In genomic region chr17:30477083-30477757, GRCh38 we compare ENCODE assay signal across 8 cellular contexts. TPM values are rescaled to one million over a fixed set of nuclear protein-coding genes. Genes with fewer than 3 reads are reported as not detected.
DNase-seq lines count a peak whose midpoint lies in the region; ATAC-seq and TF ChIP-seq lines count a peak whose summit lies in the region.

Gene GOSR1, plus strand, starts transcription at chr17:30477408. Its CDS starts 26 bp downstream, at chr17:30477434.

- no peaks in the 10 kb centered on the region for H3K9me2 ChIP-seq in GM23248 (ENCODE audit: insufficient read depth)

- H3K9me3 ChIP-seq in GM23248 (ENCODE audit: low read depth) (no peaks in the 10 kb centered on the region), fibroblast of lung (ENCODE audit: control insufficient read depth, insufficient read depth, low read depth, low read length) (no peaks in the 10 kb centered on the region)
- H3K9me3 ChIP-seq in naive thymus-derived CD4-positive, alpha-beta T cell (ENCODE audit: control insufficient read depth in 2 of 3, low read length in 3 of 3) = no peaks in the 10 kb centered on the region

- ATAC-seq in activated T-helper 17 cell treated with anti-CD3 and anti-CD28 coated beads, Interleukin-2, amount 50 U/mL, for 72 hours (replicated peaks) = peak; percentile 99
- peak; percentile 99 for ATAC-seq in naive thymus-derived CD4-positive, alpha-beta T cell
- ATAC-seq in stimulated activated naive B cell treated with anti-CD40 and anti-IgM and Interleukin-4, amounts not matched to agents 10 μg/mL and 1 μg/mL and 100 μg/mL, for 72 hours (replicated peaks) = peak; percentile 99

- no peaks in the 10 kb centered on the region for H3K27me3 ChIP-seq in GM23248 (replicated peaks; ENCODE audit: insufficient read depth)
- no peaks in the 10 kb centered on the region for H3K27me3 ChIP-seq in fibroblast of lung (ENCODE audit: control insufficient read depth, insufficient read depth, low read length)
- no peaks in the 10 kb centered on the region for H3K27me3 ChIP-seq in naive thymus-derived CD4-positive, alpha-beta T cell (ENCODE audit: control insufficient read depth in 2 of 2, insufficient read depth in 2 of 2, low read length in 2 of 2)

- 0 to 1% methylated on average over 36 of the region's 36 CpGs for WGBS in GM23248 (ENCODE audit: low coverage in 1 of 2, low lambda C conversion rate in 2 of 2, missing lambda C conversion rate in 2 of 2), 2 experiments

- H3K4me1 ChIP-seq in GM23248 (ENCODE audit: insufficient read depth) (peaks cover 18% of the 10 kb centered on the region), fibroblast of lung (ENCODE audit: control insufficient read depth, extremely low read depth, insufficient read depth, low read length) (peaks cover 5% of the 10 kb centered on the region)
- peaks cover 11 to 13% of the 10 kb centered on the region in 2 donors for H3K4me1 ChIP-seq in naive thymus-derived CD4-positive, alpha-beta T cell (ENCODE audit: control insufficient read depth in 2 of 2, insufficient read depth in 2 of 2, low read length in 2 of 2)

- TF ChIP-seq CTCF in RWPE1 (conservative IDR thresholded peaks at IDR 0.05; ENCODE audit: low read depth) = peak; percentile 83
- peak; percentile 71 to 80 for TF ChIP-seq CTCF in fibroblast of lung (conservative IDR thresholded peaks at IDR 0.05 in 1 of 2, IDR thresholded peaks at IDR 0.05 in 1 of 2; ENCODE audit: low read depth in 1 of 2, low read length in 2 of 2)

- H3K79me2 ChIP-seq in GM23248 (ENCODE audit: insufficient read depth) = peaks cover 50% of the 10 kb centered on the region
- H3K79me2 ChIP-seq in fibroblast of lung (ENCODE audit: control insufficient read depth, insufficient read depth, low read length) = peaks cover 23% of the 10 kb centered on the region

- peak within 1 kb of the TSS; percentile 99 for H3K9ac ChIP-seq in GM23248
- H3K9ac ChIP-seq in fibroblast of lung (ENCODE audit: insufficient read depth, low read length) = peak within 1 kb of the TSS; percentile 95

- peaks cover 21% of the 10 kb centered on the region for H3K4me1 Mint-ChIP-seq in activated T-helper 17 cell treated with anti-CD3 and anti-CD28 coated beads, Interleukin-2, amount 50 U/mL, for 72 hours
- H3K4me1 Mint-ChIP-seq in naive thymus-derived CD4-positive, alpha-beta T cell = peaks cover 18 to 59% (median 47%) of the 10 kb centered on the region in 7 donors
- peaks cover 12 to 17% of the 10 kb centered on the region in 2 donors for H3K4me1 Mint-ChIP-seq in stimulated activated naive B cell treated with anti-CD40 and anti-IgM and Interleukin-4, amounts not matched to agents 10 μg/mL and 1 μg/mL and 100 μg/mL, for 72 hours

- H3K4me3 Mint-ChIP-seq in activated T-helper 17 cell treated with anti-CD3 and anti-CD28 coated beads, Interleukin-2, amount 50 U/mL, for 72 hours = peak within 1 kb of the TSS; percentile 92
- peak within 1 kb of the TSS; percentile 92 to 99 (median 97) for H3K4me3 Mint-ChIP-seq in naive thymus-derived CD4-positive, alpha-beta T cell
- H3K4me3 Mint-ChIP-seq in stimulated activated naive B cell treated with anti-CD40 and anti-IgM and Interleukin-4, amounts not matched to agents 10 μg/mL and 1 μg/mL and 100 μg/mL, for 72 hours = peak within 1 kb of the TSS; percentile 95 to 96

- H3K4me3 ChIP-seq in GM23248 = peak within 1 kb of the TSS; percentile 87
- peak within 1 kb of the TSS; percentile 82 to 100 (median 89) for H3K4me3 ChIP-seq in fibroblast of lung (replicated peaks in 1 of 4; ENCODE audit: control extremely low read depth in 1 of 4, insufficient read depth in 1 of 4, low read depth in 3 of 4, low read length in 4 of 4)
- peak within 1 kb of the TSS; percentile 82 for H3K4me3 ChIP-seq in naive thymus-derived CD4-positive, alpha-beta T cell (ENCODE audit: low read length)

- peaks cover 49% of the 10 kb centered on the region for H3K36me3 Mint-ChIP-seq in activated T-helper 17 cell treated with anti-CD3 and anti-CD28 coated beads, Interleukin-2, amount 50 U/mL, for 72 hours (ENCODE audit: low read depth)
- H3K36me3 Mint-ChIP-seq in naive thymus-derived CD4-positive, alpha-beta T cell = peaks cover 0 to 9% (median 4%) of the 10 kb centered on the region in 5 donors
- H3K36me3 Mint-ChIP-seq in stimulated activated naive B cell treated with anti-CD40 and anti-IgM and Interleukin-4, amounts not matched to agents 10 μg/mL and 1 μg/mL and 100 μg/mL, for 72 hours = peaks cover 6 to 16% of the 10 kb centered on the region in 2 donors

- POLR2A ChIA-PET in RWPE1 (lab: Yijun Ruan, JAX; ENCODE audit: low non-redundant PET) = no interaction called here
- POLR2A ChIA-PET in naive thymus-derived CD4-positive, alpha-beta T cell (lab: Charles Lee) = interaction anchor here (0.6 to 1.7 kb wide), 5 partner anchors 10 to 352 kb away, joined by 3 to 4 read pairs (median 4); no protein-coding TSS in a partner anchor

- peaks cover 3% of the 10 kb centered on the region for H3K27me3 Mint-ChIP-seq in activated T-helper 17 cell treated with anti-CD3 and anti-CD28 coated beads, Interleukin-2, amount 50 U/mL, for 72 hours
- peaks cover 0 to 7% (median 2%) of the 10 kb centered on the region in 5 donors for H3K27me3 Mint-ChIP-seq in naive thymus-derived CD4-positive, alpha-beta T cell
- H3K27me3 Mint-ChIP-seq in stimulated activated naive B cell treated with anti-CD40 and anti-IgM and Interleukin-4, amounts not matched to agents 10 μg/mL and 1 μg/mL and 100 μg/mL, for 72 hours = no peaks in the 10 kb centered on the region

- H3K27ac ChIP-seq in GM23248 (peak within 1 kb of the TSS; percentile 91), RWPE1 (peak within 1 kb of the TSS; percentile 79), fibroblast of lung (ENCODE audit: insufficient read depth, low read length) (peak within 1 kb of the TSS; percentile 97)
- peak within 1 kb of the TSS; percentile 100 for H3K27ac ChIP-seq in naive thymus-derived CD4-positive, alpha-beta T cell (ENCODE audit: low read depth, low read length)

- H3K27ac Mint-ChIP-seq in activated T-helper 17 cell treated with anti-CD3 and anti-CD28 coated beads, Interleukin-2, amount 50 U/mL, for 72 hours = peak within 1 kb of the TSS; percentile 99
- peak within 1 kb of the TSS; percentile 94 to 99 (median 99) for H3K27ac Mint-ChIP-seq in naive thymus-derived CD4-positive, alpha-beta T cell
- peak within 1 kb of the TSS; percentile 99 for H3K27ac Mint-ChIP-seq in stimulated activated naive B cell treated with anti-CD40 and anti-IgM and Interleukin-4, amounts not matched to agents 10 μg/mL and 1 μg/mL and 100 μg/mL, for 72 hours

- peak within 1 kb of the TSS; percentile 82 for H3K4me2 ChIP-seq in GM23248 (ENCODE audit: unreplicated experiment)
- peak within 1 kb of the TSS; percentile 92 for H3K4me2 ChIP-seq in fibroblast of lung (ENCODE audit: extremely low read depth, insufficient read depth, low read length)

- H3K36me3 ChIP-seq in GM23248 (ENCODE audit: low read depth) (peaks cover 14% of the 10 kb centered on the region), fibroblast of lung (ENCODE audit: control insufficient read depth, insufficient read depth, low read length) (no peaks in the 10 kb centered on the region)
- peaks cover under 1 to 11% (median 5%) of the 10 kb centered on the region in 3 experiments for H3K36me3 ChIP-seq in naive thymus-derived CD4-positive, alpha-beta T cell (ENCODE audit: control insufficient read depth in 2 of 3, insufficient read depth in 3 of 3, low read length in 3 of 3)

- intact Hi-C loops in naive thymus-derived CD4-positive, alpha-beta T cell (cut with micrococcal nuclease) = loop anchor here (1.0 to 10.0 kb wide), 16 partner anchors 98 to 1968 kb away; partner anchors contain the start of genes CPD (in 2 of the 2), NSRP1 (in 2 of the 2), BLMH (in 1 of the 2) and CRLF3 (in 1 of the 2)

- DNase-seq in EL (peak; percentile 96), GM23248 (peak; percentile 99), LHCN-M2 (ENCODE audit: low read depth) (peak; percentile 91), RWPE1 (ENCODE audit: low spot score) (peak; percentile 91), fibroblast of lung (ENCODE audit: low read depth in 2 of 2) (peak; percentile 93 to 96)
- DNase-seq in naive thymus-derived CD4-positive, alpha-beta T cell = peak; percentile 78 to 92 (median 90)
- peak; percentile 84 for DNase-seq in stimulated activated naive B cell treated with anti-CD40 and anti-IgM and Interleukin-4, amounts not matched to agents 10 μg/mL and 1 μg/mL and 100 μg/mL, for 72 hours

- CTCF ChIA-PET in RWPE1 (lab: Yijun Ruan, JAX) = interaction anchor here (0.6 to 1.3 kb wide), 12 partner anchors 11 to 430 kb away, joined by 3 to 7 read pairs (median 3); no protein-coding TSS in a partner anchor
- CTCF ChIA-PET in naive thymus-derived CD4-positive, alpha-beta T cell (lab: Charles Lee) = interaction anchor here (0.7 to 1.6 kb wide), 3 partner anchors 110 to 531 kb away, joined by 4 to 6 read pairs (median 6); partner anchors contain the start of gene CRLF3

- no peaks in the 10 kb centered on the region for H3K9me3 Mint-ChIP-seq in activated T-helper 17 cell treated with anti-CD3 and anti-CD28 coated beads, Interleukin-2, amount 50 U/mL, for 72 hours
- no peaks in the 10 kb centered on the region for H3K9me3 Mint-ChIP-seq in naive thymus-derived CD4-positive, alpha-beta T cell
- no peaks in the 10 kb centered on the region for H3K9me3 Mint-ChIP-seq in stimulated activated naive B cell treated with anti-CD40 and anti-IgM and Interleukin-4, amounts not matched to agents 10 μg/mL and 1 μg/mL and 100 μg/mL, for 72 hours

- H3F3A ChIP-seq in GM23248 (ENCODE audit: insufficient read depth) = peaks cover 14% of the 10 kb centered on the region

- H4K20me1 ChIP-seq in GM23248 (ENCODE audit: insufficient read depth) (no peaks in the 10 kb centered on the region), fibroblast of lung (ENCODE audit: control insufficient read depth, extremely low read depth, insufficient read depth, low read length) (no peaks in the 10 kb centered on the region)

- in situ Hi-C loops in GM23248 (cut with MboI) = loop anchor here (10.0 kb wide), 1 partner anchor 58 kb away; no protein-coding TSS in a partner anchor

- peak within 1 kb of the TSS; percentile 97 for H2AFZ ChIP-seq in GM23248
- peak within 1 kb of the TSS; percentile 99 for H2AFZ ChIP-seq in fibroblast of lung (ENCODE audit: low read length)

RNA-seq across cellular contexts. Expression of gene GOSR1, which starts in this region (rescaled TPM):
- 16.9 and 20.2 TPM in 2 replicates for total RNA-seq in GM23248 (2014; rRNA removed; shearing (Covaris generic))
- polyA plus RNA-seq in GM23248 (2016; fragmentation: Nextera tagmentation; extraction: Ambion mirVana) = 44.2 and 44.8 TPM in 2 replicates
- 19.2 and 30.5 TPM in 2 replicates for total RNA-seq in LHCN-M2 (2014; rRNA removed)
- 18.6 TPM for polyA plus RNA-seq in LHCN-M2 (2012)
- 10 to 100 TPM; 42.4 to 45.2 TPM for total RNA-seq in activated T-helper 17 cell treated with anti-CD3 and anti-CD28 coated beads, Interleukin-2, amount 50 U/mL, for 72 hours
- 19.8 and 28.6 TPM in 2 replicates for total RNA-seq in fibroblast of lung
- polyA plus RNA-seq in fibroblast of lung = 44.5 and 44.7 TPM in 2 replicates
- polyA plus RNA-seq in fibroblast of lung (2012) = 32.5 and 40.1 TPM in 2 replicates
- polyA minus RNA-seq in fibroblast of lung (ENCODE audit: low replicate concordance) = 4.5 and 12.0 TPM in 2 replicates
- 10 to 100 TPM; 45.1 to 70.8 (median 62.9) TPM for total RNA-seq in naive thymus-derived CD4-positive, alpha-beta T cell
- 10 to 100 TPM; 59.9 to 67.4 TPM for polyA plus RNA-seq in naive thymus-derived CD4-positive, alpha-beta T cell

Comparison
In these comparisons a context has a peak if more than half of its experiments do, and no peak if none do; other contexts are left out.
1. Peak in every context shown above with its lines: DNase-seq, ATAC-seq, H3K4me3 ChIP-seq and H3K27ac ChIP-seq.